ENCODE assay signal across 7 cellular contexts in genomic region chr3:128784228-128784627, GRCh38. TPM values are rescaled to one million over a fixed set of nuclear protein-coding genes. Genes with fewer than 3 reads are reported as not detected.
DNase-seq lines count a peak whose midpoint lies in the region; ATAC-seq and TF ChIP-seq lines count a peak whose summit lies in the region.

No MANE protein-coding gene starts in this region.

- H3K9ac ChIP-seq in HCT116 (ENCODE audit: low read length) (no peak overlapping the region), SU-DHL-6 (ENCODE audit: low read length) (no peak overlapping the region)

- CTCF ChIA-PET in HCT116 (lab: Charles Lee), result interaction anchor here (1.0 to 1.6 kb wide), 2 partner anchors 11 to 103 kb away, joined by 4 to 6 read pairs; no protein-coding TSS in a partner anchor

- H3K9me3 Mint-ChIP-seq in memory B cell, result no peaks in the 10 kb centered on the region

- peaks cover 3% of the 10 kb centered on the region for H3K36me3 Mint-ChIP-seq in memory B cell

- H3K4me2 ChIP-seq in HCT116 (ENCODE audit: low read length) (no peak overlapping the region), SU-DHL-6 (ENCODE audit: low read depth, low read length, poor library complexity, severe bottlenecking) (no peak overlapping the region)

- H3F3A ChIP-seq in SU-DHL-6 (ENCODE audit: insufficient read depth), result no peaks in the 10 kb centered on the region

- peak; percentile 52 for TF ChIP-seq RAD21 in HCT116 (IDR thresholded peaks at IDR 0.05; ENCODE audit: low read depth)

- POLR2A ChIA-PET in HCT116 (lab: Charles Lee), result no interaction called here

- H3K4me1 ChIP-seq in HCT116 (ENCODE audit: control insufficient read depth in 1 of 2, insufficient read depth in 2 of 2, low read length in 2 of 2) (peaks cover 26 to 35% of the 10 kb centered on the region in 2 experiments), tibial artery (peaks cover 0 to 98% (median 67%) of the 10 kb centered on the region in 4 donors), mucosa of descending colon (ENCODE audit: low read depth) (peaks cover 45% of the 10 kb centered on the region)

- H3K27me3 ChIP-seq in HCT116 (ENCODE audit: insufficient read depth, low read length) (no peaks in the 10 kb centered on the region), SU-DHL-6 (ENCODE audit: low read length) (no peaks in the 10 kb centered on the region), tibial artery (no peaks in the 10 kb centered on the region)

- no peak overlapping the region for H2AFZ ChIP-seq in HCT116 (ENCODE audit: low read depth, low read length, poor library complexity, severe bottlenecking)
- H2AFZ ChIP-seq in SU-DHL-6 (ENCODE audit: low read depth, low read length, severe bottlenecking), result no peak overlapping the region

- intact Hi-C loops in HCT116 (cut with micrococcal nuclease) (no loop called here), tibial artery (cut with DNase I; ENCODE audit: low total_unique reads) (loop anchor here (5.0 kb wide), 1 partner anchor 42 kb away; no protein-coding TSS in a partner anchor), mucosa of descending colon (cut with DNase I, micrococcal nuclease) (no loop called here)

- DNase-seq in HCT116 (ENCODE audit: low read depth, low spot score) (no peak), memory B cell (ENCODE audit: low spot score in 2 of 2) (peak in 1 of 2 donors; percentile 29), tibial artery (no peak), kidney tubule cell (ENCODE audit: low spot score) (no peak), mucosa of descending colon (no peak)
- DNase-seq in central memory CD4-positive, alpha-beta T cell, result peak; percentile 34

- H3K79me2 ChIP-seq in HCT116 (ENCODE audit: insufficient read depth, low read length) (peaks cover 97% of the 10 kb centered on the region), SU-DHL-6 (ENCODE audit: insufficient read depth, low read length) (peaks cover 95% of the 10 kb centered on the region)

- H3K9me2 ChIP-seq in HCT116 (ENCODE audit: insufficient read depth) (no peaks in the 10 kb centered on the region), SU-DHL-6 (replicated peaks; ENCODE audit: insufficient read depth, low read length) (no peaks in the 10 kb centered on the region)

- TF ChIP-seq CTCF in HCT116 (IDR thresholded peaks at IDR 0.05 in 2 of 3, conservative IDR thresholded peaks at IDR 0.05 in 1 of 3; ENCODE audit: borderline replicate concordance in 1 of 3, insufficient read depth in 1 of 3, low read depth in 2 of 3, low read length in 2 of 3) (peak; percentile 24 to 63 (median 52); a peak in 4 of 6 replicates), SU-DHL-6 (IDR thresholded peaks at IDR 0.05; ENCODE audit: insufficient read depth, low read length, poor library complexity, severe bottlenecking) (peak; percentile 47), tibial artery (IDR thresholded peaks at IDR 0.05) (peak in 1 of 2 experiments; percentile 8), mucosa of descending colon (IDR thresholded peaks at IDR 0.05) (no peak)

- H3K27me3 Mint-ChIP-seq in memory B cell, result no peaks in the 10 kb centered on the region

- peaks cover 12% of the 10 kb centered on the region; the same call in 1 of the 2 replicates for H4K20me1 ChIP-seq in HCT116 (ENCODE audit: insufficient read depth)
- H4K20me1 ChIP-seq in SU-DHL-6 (ENCODE audit: low read depth, low read length), result peaks cover 3% of the 10 kb centered on the region; the same call in 1 of the 2 replicates

- RAD21 ChIA-PET in HCT116 (lab: Charles Lee; ENCODE audit: low non-redundant PET in 1 of 2, low total read pairs in 2 of 2, uncharacterized antibody in 2 of 2, unreplicated experiment in 2 of 2), result no interaction called here

- peak overlapping the region; percentile 33 for H3K27ac Mint-ChIP-seq in memory B cell

- H3K9me3 ChIP-seq in HCT116 (ENCODE audit: control insufficient read depth in 1 of 2, insufficient read depth in 1 of 2, low read depth in 1 of 2, low read length in 2 of 2) (no peaks in the 10 kb centered on the region), SU-DHL-6 (ENCODE audit: insufficient read depth, low read length) (no peaks in the 10 kb centered on the region), tibial artery (no peaks in the 10 kb centered on the region), mucosa of descending colon (no peaks in the 10 kb centered on the region)

- peak overlapping the region; percentile 37 for H3K4me3 Mint-ChIP-seq in memory B cell

- H3K36me3 ChIP-seq in HCT116 (ENCODE audit: control insufficient read depth in 1 of 2, insufficient read depth in 2 of 2, low read length in 2 of 2), result no peaks in the 10 kb centered on the region
- no peaks in the 10 kb centered on the region for H3K36me3 ChIP-seq in SU-DHL-6 (ENCODE audit: low read length)
- no peaks in the 10 kb centered on the region for H3K36me3 ChIP-seq in tibial artery
- H3K36me3 ChIP-seq in mucosa of descending colon (ENCODE audit: low read depth), result no peaks in the 10 kb centered on the region

- TF ChIP-seq POLR2A in HCT116 (IDR thresholded peaks at IDR 0.05; ENCODE audit: borderline replicate concordance, extremely low read depth, insufficient read depth, insufficient read length), result no peak

- peaks cover 61% of the 10 kb centered on the region for H3K4me1 Mint-ChIP-seq in memory B cell

- ATAC-seq in HCT116 (peak; percentile 52), memory B cell (ENCODE audit: low read depth) (peak; percentile 57), mucosa of descending colon (no peak)

- H3K4me3 ChIP-seq in HCT116 (replicated peaks in 1 of 2; ENCODE audit: low read depth in 1 of 2, low read length in 2 of 2) (no peak overlapping the region), SU-DHL-6 (ENCODE audit: insufficient read depth, low read length, poor library complexity, severe bottlenecking) (no peak overlapping the region), tibial artery (no peak overlapping the region), mucosa of descending colon (no peak overlapping the region)

- no peak overlapping the region for H3K27ac ChIP-seq in HCT116 (ENCODE audit: low read depth, low read length)
- H3K27ac ChIP-seq in SU-DHL-6 (ENCODE audit: low read depth, low read length), result no peak overlapping the region
- H3K27ac ChIP-seq in tibial artery, result peak overlapping the region; percentile 5 to 12

- BruUV-seq in HCT116 (replicated peaks; lab: Mats Ljungman, UMichigan), result no TSS peak

TF ChIP-seq in HCT116, 20 proteins besides CTCF, POLR2A, EP300 and RAD21:
- no peak for TF ChIP-seq EZH2 (IDR thresholded peaks at IDR 0.05)
- no peak for TF ChIP-seq YY1 (IDR thresholded peaks at IDR 0.05; ENCODE audit: extremely low read depth, insufficient replicate concordance, low read depth, low read length)
- no peak for TF ChIP-seq SIN3A (IDR thresholded peaks at IDR 0.05; ENCODE audit: low read depth)
- no peak for TF ChIP-seq SRF (IDR thresholded peaks at IDR 0.05; ENCODE audit: low read depth)
- TF ChIP-seq POLR2AphosphoS5 (IDR thresholded peaks at IDR 0.05; ENCODE audit: low read depth, low read length), result no peak
- TF ChIP-seq TCF7L2 (IDR thresholded peaks at IDR 0.05; ENCODE audit: borderline replicate concordance, extremely low read depth, insufficient read depth, insufficient read length), result no peak
- no peak for TF ChIP-seq REST (IDR thresholded peaks at IDR 0.05; ENCODE audit: low read depth)
- no peak for TF ChIP-seq CEBPB (IDR thresholded peaks at IDR 0.05; ENCODE audit: low read depth)
- TF ChIP-seq, protein P1, sequence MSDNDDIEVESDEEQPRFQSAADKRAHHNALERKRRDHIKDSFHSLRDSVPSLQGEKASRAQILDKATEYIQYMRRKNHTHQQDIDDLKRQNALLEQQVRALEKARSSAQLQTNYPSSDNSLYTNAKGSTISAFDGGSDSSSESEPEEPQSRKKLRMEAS (IDR thresholded peaks at IDR 0.05), result no peak
- TF ChIP-seq ATF3 (IDR thresholded peaks at IDR 0.05), result no peak
- no peak for TF ChIP-seq FOSL1 (IDR thresholded peaks at IDR 0.05; ENCODE audit: low read depth)
- TF ChIP-seq ZFX (IDR thresholded peaks at IDR 0.05), result no peak

RNA-seq across cellular contexts. Expression of gene RAB7A, which starts 58.2 kb away (rescaled TPM):
- 233 TPM for total RNA-seq in HCT116 (2021; ENCODE audit: unreplicated experiment)
- polyA plus RNA-seq in HCT116 (2012), result 124 and 126 TPM in 2 replicates
- total RNA-seq in mucosa of descending colon, result 100 to 1,000 TPM; 237 to 302 (median 265) TPM

Comparison
In these comparisons a context has a peak if more than half of its experiments do, and no peak if none do; other contexts are left out.
1. H3K27ac ChIP-seq: peak in tibial artery (2 of 2); none in HCT116 (single experiment) and SU-DHL-6 (single experiment).